Comparison of ENCODE assay signal across 10 cellular contexts in the genomic region with DNA sequence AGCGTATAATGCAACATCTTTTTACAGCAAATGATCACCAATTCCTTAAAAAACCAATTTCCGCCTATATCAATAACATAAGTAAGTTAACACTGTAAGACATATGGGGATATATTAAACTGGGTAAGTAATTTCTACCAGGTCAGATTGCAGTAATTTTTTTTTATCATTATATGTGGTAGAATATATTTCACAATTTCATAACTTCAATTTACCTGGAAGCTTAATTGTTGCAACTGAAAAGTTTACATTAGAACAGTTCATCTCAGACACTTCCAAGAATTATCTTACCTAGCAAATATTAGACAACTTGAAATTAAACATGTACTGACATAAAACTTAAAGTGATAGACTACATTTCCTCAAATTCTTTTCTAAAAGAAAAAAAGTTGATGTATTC.
DNase-seq lines count a peak whose midpoint lies in the region; ATAC-seq and TF ChIP-seq lines count a peak whose summit lies in the region.
"Had no signal": no experiment of that assay in that cellular context is flagged by ENCODE, and none has a peak within 500 bp of the region (broad histone marks: within the 10 kb centered on the region; RNA-seq: fewer than 3 reads in every experiment).

No MANE protein-coding gene starts in this region.

- in situ Hi-C loops in brain microvascular endothelial cell (cut with HindIII; ENCODE audit: low pct_ligation_motif_present, low sequenced_read_pairs), result no loop called here

- H3K4me3 ChIP-seq in AG09309 (ENCODE audit: control insufficient read depth, low read depth, low read length) (peak overlapping the region; percentile 35), HUES48 (ENCODE audit: low read depth, low read length) (peak overlapping the region; percentile 92), brain microvascular endothelial cell (ENCODE audit: low read depth, low read length) (peak overlapping the region; percentile 22), mucosa of rectum (ENCODE audit: low read length in 2 of 2) (peak overlapping the region; percentile 23 to 56)

- DNase-seq in AG09309 (ENCODE audit: low read depth), result no peak
- no peak for DNase-seq in brain microvascular endothelial cell
- no peak for DNase-seq in substantia nigra (lab: John Stamatoyannopoulos, UW)
- no peak for DNase-seq in NK-92 (lab: John Stamatoyannopoulos, UW; ENCODE audit: unreplicated experiment)
- DNase-seq in SHP77 (lab: John Stamatoyannopoulos, UW), result no peak
- DNase-seq: NCI-H524 treated with DMSO at 0.1 percent for 48 hours had no signal

- ATAC-seq in HG03460 (IDR thresholded peaks at IDR 0.05; ENCODE audit: unreplicated experiment), result no peak

- H3K27ac ChIP-seq in HUES48 (ENCODE audit: low read depth, low read length) (no peak overlapping the region), brain microvascular endothelial cell (no peak overlapping the region), mucosa of rectum (ENCODE audit: low read depth in 2 of 2, low read length in 2 of 2) (no peak overlapping the region), substantia nigra (ENCODE audit: low read depth, low read length, poor library complexity, severe bottlenecking) (no peak overlapping the region)
- H3K27ac ChIP-seq: epithelial cell of prostate had no signal

- no peaks in the 10 kb centered on the region for H3K9me3 ChIP-seq in HUES48 (ENCODE audit: control insufficient read depth, insufficient read depth, low read length)
- no peaks in the 10 kb centered on the region for H3K9me3 ChIP-seq in mucosa of rectum (ENCODE audit: control insufficient read depth in 2 of 2, low read length in 2 of 2)

- H3K4me1 ChIP-seq in HUES48 (ENCODE audit: control insufficient read depth, insufficient read depth, low read length) (peaks cover 45% of the 10 kb centered on the region), mucosa of rectum (ENCODE audit: control insufficient read depth in 2 of 2, insufficient read depth in 2 of 2, low read length in 2 of 2) (peaks cover 12 to 13% of the 10 kb centered on the region in 2 donors)

- H3K27me3 ChIP-seq in HUES48 (ENCODE audit: control insufficient read depth, insufficient read depth, low read length), result no peaks in the 10 kb centered on the region
- H3K27me3 ChIP-seq in brain microvascular endothelial cell (replicated peaks), result no peaks in the 10 kb centered on the region
- no peaks in the 10 kb centered on the region for H3K27me3 ChIP-seq in mucosa of rectum (ENCODE audit: control insufficient read depth in 2 of 2, insufficient read depth in 2 of 2, low read length in 2 of 2)

- H3K36me3 ChIP-seq in HUES48 (ENCODE audit: control insufficient read depth, insufficient read depth, low read length) (no peaks in the 10 kb centered on the region), brain microvascular endothelial cell (replicated peaks) (no peaks in the 10 kb centered on the region), mucosa of rectum (ENCODE audit: control insufficient read depth in 2 of 2, insufficient read depth in 2 of 2, low read length in 2 of 2) (no peaks in the 10 kb centered on the region)

- no peak for TF ChIP-seq CTCF in AG09309 (IDR thresholded peaks at IDR 0.05; ENCODE audit: control insufficient read depth, insufficient read depth, low read depth, low read length, missing control alignments)
- TF ChIP-seq CTCF in brain microvascular endothelial cell (IDR thresholded peaks at IDR 0.05; ENCODE audit: low read depth, low read length, missing control alignments), result no peak

- no peak overlapping the region for H3K9ac ChIP-seq in HUES48 (ENCODE audit: low read depth, low read length)
- H3K9ac ChIP-seq in mucosa of rectum (ENCODE audit: low read depth in 1 of 2, low read length in 2 of 2), result no peak overlapping the region

Comparison
In these comparisons a context has a peak if more than half of its experiments do, and no peak if none do; other contexts are left out.
1. H3K4me3 ChIP-seq: peak in every context shown above with its lines; median percentile 92 in HUES48; 40 in mucosa of rectum; 35 in AG09309; 22 in brain microvascular endothelial cell.